Comparison of ENCODE assay signal across 8 cellular contexts in the genomic region with DNA sequence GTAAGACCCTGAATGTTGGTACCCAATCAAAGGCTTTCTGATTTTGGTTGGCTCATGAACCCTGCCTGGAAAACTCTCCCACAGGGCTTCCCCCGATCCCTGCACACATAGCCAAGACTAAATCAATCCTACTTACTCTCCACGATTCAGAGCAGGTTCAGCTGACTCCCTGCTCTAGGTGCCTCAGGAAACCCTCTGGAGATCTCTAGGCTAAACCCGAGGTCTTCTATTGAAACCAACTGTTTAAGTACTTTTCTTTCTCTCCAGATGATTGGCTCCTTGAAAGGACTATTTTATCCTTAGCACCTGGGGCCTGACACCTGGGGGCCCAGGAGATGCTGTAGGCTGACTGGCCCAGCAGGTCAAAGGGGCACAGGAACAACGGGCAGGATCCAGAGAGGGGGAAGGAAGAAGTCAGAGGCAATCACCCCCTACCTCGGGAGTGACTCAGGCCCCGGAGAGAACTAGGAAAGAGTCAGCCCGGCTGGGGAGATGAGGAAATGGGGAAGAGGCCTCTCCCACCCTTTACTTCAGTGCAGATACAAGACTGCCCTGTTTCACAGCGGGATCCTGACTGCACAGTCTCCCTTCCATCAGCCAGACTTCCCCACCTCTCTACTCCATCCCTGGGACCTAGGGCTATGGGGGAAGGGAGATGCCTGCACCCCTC. TPM values are rescaled to one million over a fixed set of nuclear protein-coding genes. Genes with fewer than 3 reads are reported as not detected.
DNase-seq lines count a peak whose midpoint lies in the region; TF ChIP-seq lines count a peak whose summit lies in the region.

No MANE protein-coding gene starts in this region.

- H2BK12ac ChIP-seq in trophoblast cell (ENCODE audit: low read length), result no peak overlapping the region

- H3K23ac ChIP-seq in trophoblast cell (ENCODE audit: low read length), result no peak overlapping the region

- no peaks in the 10 kb centered on the region for H3K27me3 Mint-ChIP-seq in activated T-cell treated with anti-CD3 and anti-CD28 coated beads, Interleukin-2, amount 50 U/mL, for 24 hours

- no peaks in the 10 kb centered on the region for H3K9me3 Mint-ChIP-seq in activated T-cell treated with anti-CD3 and anti-CD28 coated beads, Interleukin-2, amount 50 U/mL, for 24 hours

- H3K36me3 ChIP-seq in SJSA1, result peaks cover 51% of the 10 kb centered on the region
- peaks cover 10 to 33% (median 22%) of the 10 kb centered on the region in 4 donors for H3K36me3 ChIP-seq in esophagus muscularis mucosa
- H3K36me3 ChIP-seq in trophoblast cell (ENCODE audit: control insufficient read depth in 1 of 2, insufficient read depth in 2 of 2, low read length in 2 of 2), result peaks cover 16 to 22% of the 10 kb centered on the region in 2 experiments

- TF ChIP-seq EP300 in esophagus muscularis mucosa (IDR thresholded peaks at IDR 0.05), result no peak

- no peak overlapping the region for H4K12ac ChIP-seq in trophoblast cell (ENCODE audit: low read depth, low read length)

- H4K8ac ChIP-seq in trophoblast cell (ENCODE audit: low read depth, low read length), result no peak overlapping the region

- H3K27me3 ChIP-seq in SJSA1 (replicated peaks) (no peaks in the 10 kb centered on the region), esophagus muscularis mucosa (no peaks in the 10 kb centered on the region), trophoblast cell (ENCODE audit: insufficient read depth, low read length) (no peaks in the 10 kb centered on the region)

- H4K91ac ChIP-seq in trophoblast cell (ENCODE audit: low read depth, low read length), result no peak overlapping the region

- no peak overlapping the region for H2BK5ac ChIP-seq in trophoblast cell (ENCODE audit: low read depth, low read length, poor library complexity)

- H3K79me2 ChIP-seq in trophoblast cell (ENCODE audit: control insufficient read depth, insufficient read depth, low read length, poor library complexity), result peaks cover 23% of the 10 kb centered on the region

- H3K9me3 ChIP-seq in SJSA1 (replicated peaks) (no peaks in the 10 kb centered on the region), esophagus muscularis mucosa (no peaks in the 10 kb centered on the region), trophoblast cell (ENCODE audit: insufficient read depth, low read depth, low read length) (no peaks in the 10 kb centered on the region)

- peak overlapping the region; percentile 92 for H3K27ac Mint-ChIP-seq in activated T-cell treated with anti-CD3 and anti-CD28 coated beads, Interleukin-2, amount 50 U/mL, for 24 hours

- peak overlapping the region; percentile 94 for H3K4me3 Mint-ChIP-seq in activated T-cell treated with anti-CD3 and anti-CD28 coated beads, Interleukin-2, amount 50 U/mL, for 24 hours

- H3K4ac ChIP-seq in trophoblast cell (ENCODE audit: low read depth, low read length), result peak overlapping the region; percentile 96

- H3K4me1 Mint-ChIP-seq in activated T-cell treated with anti-CD3 and anti-CD28 coated beads, Interleukin-2, amount 50 U/mL, for 24 hours (ENCODE audit: low read depth), result peaks cover 46% of the 10 kb centered on the region

- WGBS in esophagus muscularis mucosa, result 3% methylated on average over 8 of the region's 8 CpGs
- WGBS in trophoblast cell (ENCODE audit: extremely low coverage, insufficient coverage, insufficient read length), result no CpG with 5 or more reads among the region's 8 CpGs

- TF ChIP-seq CTCF in esophagus muscularis mucosa (IDR thresholded peaks at IDR 0.05), result no peak

- DNase-seq in activated T-cell treated with anti-CD3 and anti-CD28 coated beads, Interleukin-2, amount 50 U/mL, for 24 hours, result no peak
- no peak for DNase-seq in activated T-cell treated with anti-CD3 and anti-CD28 coated beads, Interleukin-2, amount 50 U/mL, for 1 hour
- DNase-seq in SJSA1 (ENCODE audit: low read depth in 1 of 2, low spot score in 2 of 2), result peak in 1 of 2 experiments; percentile 31
- no peak for DNase-seq in esophagus muscularis mucosa (ENCODE audit: extremely low spot score)
- DNase-seq in trophoblast cell, result peak; percentile 21 to 37
- DNase-seq in NK-92 treated with Interleukin-12 subunit alpha and Interleukin-12 subunit beta, amount 100 ng/mL, for 24 hours (lab: John Stamatoyannopoulos, UW), result no peak
- DNase-seq in COLO829 (ENCODE audit: low spot score), result no peak
- DNase-seq in COR-L47 (lab: John Stamatoyannopoulos, UW), result no peak

- H3K9ac ChIP-seq in trophoblast cell (ENCODE audit: low read length), result peak overlapping the region; percentile 50

- peaks cover 58% of the 10 kb centered on the region for H3K36me3 Mint-ChIP-seq in activated T-cell treated with anti-CD3 and anti-CD28 coated beads, Interleukin-2, amount 50 U/mL, for 24 hours (ENCODE audit: low read depth)

- peaks cover 25% of the 10 kb centered on the region for H3K4me1 ChIP-seq in SJSA1 (replicated peaks)
- peaks cover 37 to 55% (median 53%) of the 10 kb centered on the region in 4 donors for H3K4me1 ChIP-seq in esophagus muscularis mucosa
- peaks cover 21 to 27% of the 10 kb centered on the region in 2 experiments for H3K4me1 ChIP-seq in trophoblast cell (ENCODE audit: control insufficient read depth in 1 of 2, insufficient read depth in 2 of 2, low read length in 2 of 2)

- H2AK5ac ChIP-seq in trophoblast cell (ENCODE audit: low read length), result no peak overlapping the region

- intact Hi-C loops in esophagus muscularis mucosa (cut with DNase I), result no loop called here

- H3K4me3 ChIP-seq in SJSA1 (peak overlapping the region; percentile 74), esophagus muscularis mucosa (peak overlapping the region; percentile 87 to 96 (median 92)), trophoblast cell (ENCODE audit: low read depth, low read length) (peak overlapping the region; percentile 83)

- peaks cover 10% of the 10 kb centered on the region for H3K79me1 ChIP-seq in trophoblast cell (ENCODE audit: low read length)

- peak overlapping the region; percentile 93 for H3K4me2 ChIP-seq in trophoblast cell (ENCODE audit: low read length)

- H2BK120ac ChIP-seq in trophoblast cell (ENCODE audit: insufficient read depth, low read length, poor library complexity), result no peak overlapping the region

- H2AFZ ChIP-seq in trophoblast cell (ENCODE audit: insufficient read depth, low read length, poor library complexity), result no peak overlapping the region

- H3K14ac ChIP-seq in trophoblast cell (ENCODE audit: low read length), result no peak overlapping the region

- TF ChIP-seq POLR2A in esophagus muscularis mucosa (IDR thresholded peaks at IDR 0.05; ENCODE audit: low read depth), result no peak

- H3K27ac ChIP-seq in SJSA1 (no peak overlapping the region), esophagus muscularis mucosa (replicated peaks in 1 of 4) (peak overlapping the region; percentile 81 to 94 (median 86)), trophoblast cell (ENCODE audit: low read depth, low read length) (no peak overlapping the region)

- H3K18ac ChIP-seq in trophoblast cell (ENCODE audit: low read length), result no peak overlapping the region

RNA-seq across cellular contexts. Expression of gene TBC1D10B, which starts 2.0 kb away (rescaled TPM):
- 25.8 and 42.5 TPM in 2 replicates for total RNA-seq in SJSA1 (2014; rRNA removed; shearing (Covaris generic))
- 10 to 100 TPM; 21.2 to 41.5 (median 29.4) TPM for total RNA-seq in esophagus muscularis mucosa
- polyA plus RNA-seq in trophoblast cell (2013), result 29.4 and 29.9 TPM in 2 replicates

RNA-seq across cellular contexts. Expression of gene MYL11, which starts 6.3 kb away (rescaled TPM):
- total RNA-seq in SJSA1 (2014; rRNA removed; shearing (Covaris generic)), result not detected in 2 replicates
- not detected for total RNA-seq in esophagus muscularis mucosa
- 4.0 and 5.0 TPM in 2 replicates for polyA plus RNA-seq in trophoblast cell (2013)

RNA-seq across cellular contexts. Expression of gene CD2BP2, which starts 13.1 kb away (rescaled TPM):
- total RNA-seq in SJSA1 (2014; rRNA removed; shearing (Covaris generic)), result 55.8 and 60.7 TPM in 2 replicates
- 10 to 100 TPM; 24.9 to 63.9 (median 41.8) TPM for total RNA-seq in esophagus muscularis mucosa
- 35.5 and 38.3 TPM in 2 replicates for polyA plus RNA-seq in trophoblast cell (2013)

RNA-seq across cellular contexts. Expression of gene SEPTIN1, which starts 14.1 kb away (rescaled TPM):
- not detected in 2 replicates for total RNA-seq in SJSA1 (2014; rRNA removed; shearing (Covaris generic))
- total RNA-seq in esophagus muscularis mucosa, result 1 to 10 TPM in 2 of 4 donors, under 1 TPM in 2; 0.86 to 2.5 (median 1.4) TPM
- polyA plus RNA-seq in trophoblast cell (2013), result 1.3 and 1.5 TPM in 2 replicates

RNA-seq across cellular contexts. Expression of gene ZNF48, which starts 27.0 kb away (rescaled TPM):
- total RNA-seq in SJSA1 (2014; rRNA removed; shearing (Covaris generic)), result 9.6 and 17.3 TPM in 2 replicates
- total RNA-seq in esophagus muscularis mucosa, result 10 to 100 TPM in 3 of 4 donors, 1 to 10 TPM in 1; 8.3 to 17.6 (median 12.8) TPM
- polyA plus RNA-seq in trophoblast cell (2013), result 11.6 and 12.1 TPM in 2 replicates

Comparison
In these comparisons a context has a peak if more than half of its experiments do, and no peak if none do; other contexts are left out.
1. DNase-seq: peak in trophoblast cell (2 of 2); none in activated T-cell treated with anti-CD3 and anti-CD28 coated beads, Interleukin-2, amount 50 U/mL, for 24 hours (single experiment), activated T-cell treated with anti-CD3 and anti-CD28 coated beads, Interleukin-2, amount 50 U/mL, for 1 hour (single experiment), esophagus muscularis mucosa (single experiment), NK-92 treated with Interleukin-12 subunit alpha and Interleukin-12 subunit beta, amount 100 ng/mL, for 24 hours (single experiment), COLO829 (single experiment) and COR-L47 (single experiment).
2. H3K27ac ChIP-seq: peak in esophagus muscularis mucosa (4 of 4); none in SJSA1 (single experiment) and trophoblast cell (single experiment).
3. Peak in every context shown above with its lines, with median percentiles within 50 percentile points of each other: H3K4me3 ChIP-seq.